Comparison of ENCODE assay signal across 25 cellular contexts in the genomic region with DNA sequence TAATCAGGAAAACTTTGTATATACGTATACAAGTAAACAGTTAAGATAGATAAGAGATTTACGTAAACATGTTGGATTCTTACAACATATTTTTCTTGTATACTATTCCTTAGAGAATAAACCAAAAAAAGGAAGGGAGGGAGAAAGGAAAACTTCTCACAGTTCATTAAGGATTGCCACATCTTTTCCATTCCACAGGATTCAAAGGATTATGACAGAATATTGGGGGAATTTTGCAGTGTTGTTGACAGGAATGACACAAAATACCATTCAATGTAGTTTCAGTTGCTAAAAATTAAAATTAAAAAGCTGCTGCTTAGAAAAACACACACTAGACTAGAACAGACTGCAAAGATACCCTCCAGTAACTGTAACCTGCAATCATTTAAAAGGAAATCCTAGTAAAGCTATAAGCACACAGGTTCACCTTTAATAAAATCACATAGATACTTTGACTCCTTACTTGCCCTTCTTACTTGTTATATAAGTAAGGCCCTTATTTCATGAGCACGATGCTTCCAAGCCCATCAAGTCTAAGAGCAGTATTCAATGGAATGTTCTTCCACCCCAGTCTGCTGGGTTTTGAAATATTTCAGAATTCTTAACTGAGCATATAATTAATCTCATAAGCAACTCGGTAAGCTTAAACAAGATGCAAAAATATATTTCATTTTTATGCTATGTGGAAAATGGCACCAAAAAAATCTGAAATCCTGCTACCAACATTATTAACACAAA.
DNase-seq lines count a peak whose midpoint lies in the region; ATAC-seq and TF ChIP-seq lines count a peak whose summit lies in the region.
"Had no signal": no experiment of that assay in that cellular context is flagged by ENCODE, and none has a peak within 500 bp of the region (broad histone marks: within the 10 kb centered on the region; RNA-seq: fewer than 3 reads in every experiment).

No MANE protein-coding gene starts in this region.

- H3K23ac ChIP-seq in mesenchymal stem cell (ENCODE audit: low read length in 2 of 2) = no peak overlapping the region

- no peak overlapping the region for H3K4me2 ChIP-seq in mesenchymal stem cell (ENCODE audit: low read length, poor library complexity, severe bottlenecking)

- no peak overlapping the region for H3K4ac ChIP-seq in mesenchymal stem cell (ENCODE audit: low read depth in 1 of 2, low read length in 2 of 2)

- TF ChIP-seq EP300 in stomach (IDR thresholded peaks at IDR 0.05) = no peak

- H3K9me3 ChIP-seq in heart right ventricle (peaks cover 0 to 10% (median 0%) of the 10 kb centered on the region in 11 donors), mesenchymal stem cell (ENCODE audit: control insufficient read depth, low read length) (no peaks in the 10 kb centered on the region), stomach (no peaks in the 10 kb centered on the region)
- H3K9me3 ChIP-seq: body of pancreas, esophagus squamous epithelium, psoas muscle, tibial artery had no signal

- no peak for TF ChIP-seq POLR2A in stomach (IDR thresholded peaks at IDR 0.05)

- no peak overlapping the region for H3K9ac ChIP-seq in mesenchymal stem cell (ENCODE audit: low read length)

- peaks cover 2 to 49% (median 31%) of the 10 kb centered on the region in 9 donors for H3K4me1 ChIP-seq in heart right ventricle
- H3K4me1 ChIP-seq in mesenchymal stem cell (ENCODE audit: control insufficient read depth, insufficient read depth, low read depth, low read length) = peaks cover 8% of the 10 kb centered on the region
- peaks cover 7 to 38% (median 22%) of the 10 kb centered on the region in 4 donors for H3K4me1 ChIP-seq in stomach

- no peak overlapping the region for H2BK15ac ChIP-seq in mesenchymal stem cell (ENCODE audit: low read depth, poor library complexity, severe bottlenecking)

- no peak overlapping the region for H3K14ac ChIP-seq in mesenchymal stem cell (ENCODE audit: low read length in 2 of 2)

- H3K4me3 ChIP-seq in heart right ventricle = no peak overlapping the region
- no peak overlapping the region for H3K4me3 ChIP-seq in mesenchymal stem cell (ENCODE audit: insufficient read depth in 1 of 2, low read depth in 1 of 2, low read length in 2 of 2)
- no peak overlapping the region for H3K4me3 ChIP-seq in stomach
- H3K4me3 ChIP-seq: body of pancreas, esophagus squamous epithelium, K562, psoas muscle, tibial artery had no signal

- WGBS in heart right ventricle, 2 donors = 53 to 55% methylated on average over 4 of the region's 4 CpGs
- WGBS in mesenchymal stem cell = 100% methylated on average over 1 of the region's 4 CpGs
- 50 to 59% (median 54%) methylated on average over 4 of the region's 4 CpGs for WGBS in stomach, 5 donors

- H3K79me1 ChIP-seq in mesenchymal stem cell (replicated peaks; ENCODE audit: low read length, poor library complexity, severe bottlenecking) = peaks cover 16% of the 10 kb centered on the region

- no peak overlapping the region for H2AFZ ChIP-seq in mesenchymal stem cell (ENCODE audit: low read depth, low read length)

- no peak overlapping the region for H2BK12ac ChIP-seq in mesenchymal stem cell (ENCODE audit: low read length in 2 of 2)

- H3K27me3 ChIP-seq in heart right ventricle (no peaks in the 10 kb centered on the region), mesenchymal stem cell (ENCODE audit: control insufficient read depth in 1 of 2, insufficient read depth in 1 of 2, low read length in 2 of 2) (no peaks in the 10 kb centered on the region), stomach (no peaks in the 10 kb centered on the region)
- H3K27me3 ChIP-seq: body of pancreas, esophagus squamous epithelium, tibial artery had no signal

- no peak overlapping the region for H3K18ac ChIP-seq in mesenchymal stem cell (ENCODE audit: low read depth in 1 of 2, low read length in 2 of 2)

- H3K27ac ChIP-seq in heart right ventricle (peak overlapping the region in 1 of 10 donors; percentile 12), mesenchymal stem cell (ENCODE audit: low read length, poor library complexity, severe bottlenecking) (peak overlapping the region; percentile 20), stomach (no peak overlapping the region), substantia nigra (ENCODE audit: low read depth, low read length, poor library complexity, severe bottlenecking) (no peak overlapping the region)
- H3K27ac ChIP-seq: body of pancreas, esophagus squamous epithelium, psoas muscle had no signal

- peak in 5 of 8 donors; percentile 30 to 54 (median 43) for ATAC-seq in heart right ventricle
- no peak for ATAC-seq in GM19397 (IDR thresholded peaks at IDR 0.05; ENCODE audit: unreplicated experiment)
- ATAC-seq: body of pancreas; effector memory CD8-positive, alpha-beta T cell; K562; stimulated activated naive B cell treated with anti-CD40 and anti-IgM and Interleukin-4, amounts not matched to agents 10 μg/mL and 1 μg/mL and 100 μg/mL, for 72 hours had no signal

- no peak overlapping the region for H2BK5ac ChIP-seq in mesenchymal stem cell (ENCODE audit: low read depth, low read length, poor library complexity, severe bottlenecking)

- H3K36me3 ChIP-seq in heart right ventricle (peaks cover 0 to 7% (median 0%) of the 10 kb centered on the region in 9 donors), mesenchymal stem cell (ENCODE audit: control insufficient read depth in 1 of 2, insufficient read depth in 2 of 2, low read depth in 1 of 2, low read length in 2 of 2) (no peaks in the 10 kb centered on the region), stomach (no peaks in the 10 kb centered on the region)
- H3K36me3 ChIP-seq: esophagus squamous epithelium, tibial artery had no signal

- intact Hi-C loops in heart right ventricle (cut with DNase I) (loop anchor here in 1 of 10 donors (5.0 kb wide), 1 partner anchor 1627 kb away; no protein-coding TSS in a partner anchor), cardiac septum (cut with DNase I) (no loop called here), stomach (cut with DNase I; ENCODE audit: low total_unique reads) (no loop called here)

- H2BK120ac ChIP-seq in mesenchymal stem cell (ENCODE audit: low read depth, low read length) = no peak overlapping the region

- H2AK5ac ChIP-seq in mesenchymal stem cell (ENCODE audit: low read length, severe bottlenecking) = no peak overlapping the region

- no peak for DNase-seq in heart right ventricle
- DNase-seq in cardiac septum (ENCODE audit: low spot score) = no peak
- DNase-seq in dedifferentiated amniotic fluid mesenchymal stem cell (ENCODE audit: extremely low spot score) = peak; percentile 56
- peak; percentile 43 for DNase-seq in mesenchymal stem cell
- no peak for DNase-seq in stomach
- no peak for DNase-seq in NCI-H2227 treated with DMSO at 0.1 percent for 48 hours (lab: John Stamatoyannopoulos, UW)
- DNase-seq in substantia nigra (lab: John Stamatoyannopoulos, UW) = no peak
- DNase-seq: activated CD4-positive, alpha-beta memory T cell treated with anti-CD3 and anti-CD28 coated beads for 36 hours; activated CD4-positive, CD25-positive, alpha-beta regulatory T cell; activated naive CD8-positive, alpha-beta T cell treated with anti-CD3 and anti-CD28 coated beads, Interleukin-2, amount 10 ng/mL, durations not matched to agents 7 days and 5 days; body of pancreas; C1 segment of cervical spinal cord; effector memory CD8-positive, alpha-beta T cell; esophagus squamous epithelium; H7; hippocampal formation; NCI-H146; NCI-H2171; psoas muscle; stimulated activated CD4-positive, alpha-beta T cell treated with anti-CD3 and anti-CD28 coated beads, Interleukin-2, amount 100 ng/mL, for 48 hours; stimulated activated naive B cell treated with anti-CD40 and anti-IgM and Interleukin-4, amounts not matched to agents 10 μg/mL and 1 μg/mL and 100 μg/mL, for 72 hours; T1000; tibial artery had no signal

- no peak overlapping the region for H4K91ac ChIP-seq in mesenchymal stem cell (ENCODE audit: low read length)

- no peak overlapping the region for H4K8ac ChIP-seq in mesenchymal stem cell (ENCODE audit: low read length)

- TF ChIP-seq CTCF in heart right ventricle (IDR thresholded peaks at IDR 0.05) = no peak
- no peak for TF ChIP-seq CTCF in stomach (IDR thresholded peaks at IDR 0.05)

Comparison
In these comparisons a context has a peak if more than half of its experiments do, and no peak if none do; other contexts are left out.
1. DNase-seq: peak in dedifferentiated amniotic fluid mesenchymal stem cell (single experiment) and mesenchymal stem cell (single experiment); none in heart right ventricle (0 of 2), cardiac septum (single experiment), stomach (single experiment), NCI-H2227 treated with DMSO at 0.1 percent for 48 hours (single experiment) and substantia nigra (0 of 49).